Comparison of ENCODE assay signal across 26 cellular contexts in the genomic region with DNA sequence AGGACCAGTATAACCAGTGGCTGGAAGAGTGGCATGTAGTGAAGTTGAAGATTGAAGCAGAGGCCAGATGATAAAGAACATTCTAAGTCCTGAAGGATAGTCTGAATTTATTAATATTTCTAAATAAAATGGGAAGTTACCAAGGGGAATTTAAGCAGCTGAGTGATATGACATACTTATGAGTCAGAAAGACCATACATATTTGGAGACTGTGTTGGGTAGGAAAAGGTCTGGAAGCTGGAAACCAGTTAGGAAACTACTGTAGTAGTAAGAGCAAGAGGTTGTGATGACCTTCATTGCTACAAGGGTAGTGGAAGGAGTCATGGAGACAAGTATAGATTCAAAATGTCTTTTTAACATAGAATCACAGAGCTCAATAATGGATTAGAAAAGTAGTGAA.
DNase-seq lines count a peak whose midpoint lies in the region; ATAC-seq, FAIRE-seq and TF ChIP-seq lines count a peak whose summit lies in the region.
"Had no signal": no experiment of that assay in that cellular context is flagged by ENCODE, and none has a peak within 500 bp of the region (broad histone marks: within the 10 kb centered on the region; RNA-seq: fewer than 3 reads in every experiment).

No MANE protein-coding gene starts in this region.

- peak overlapping the region; percentile 74; the same call in 2 of the 3 replicates for H2BK15ac ChIP-seq in IMR-90 (ENCODE audit: low read depth, low read length)

- H3K9me1 ChIP-seq in IMR-90 (ENCODE audit: insufficient read depth, low read length) = peaks cover 2% of the 10 kb centered on the region; the same call in 1 of the 2 replicates

- TF ChIP-seq RAD21 in IMR-90 (IDR thresholded peaks at IDR 0.05; ENCODE audit: low read length) = no peak

- H3K4me3 ChIP-seq in AG10803 (ENCODE audit: low read length) = no peak overlapping the region
- no peak overlapping the region for H3K4me3 ChIP-seq in IMR-90 (ENCODE audit: insufficient read depth, low read depth, low read length)
- no peak overlapping the region for H3K4me3 ChIP-seq in bronchial epithelial cell (ENCODE audit: low read depth, low read length)
- H3K4me3 ChIP-seq: A549, pancreas, upper lobe of left lung had no signal

- peak overlapping the region; percentile 38; the same call in 1 of the 2 replicates for H2BK120ac ChIP-seq in IMR-90 (ENCODE audit: low read depth, low read length)

- H2BK20ac ChIP-seq in IMR-90 (ENCODE audit: low read depth, low read length) = peak overlapping the region; percentile 44; the same call in 1 of the 2 replicates

- H3K27ac ChIP-seq in IMR-90 (ENCODE audit: insufficient read depth, low read length) = no peak overlapping the region
- H3K27ac ChIP-seq: A549, pancreas, upper lobe of left lung had no signal

- no peaks in the 10 kb centered on the region for H3K27me3 ChIP-seq in IMR-90 (ENCODE audit: control insufficient read depth, insufficient read depth, low read length)
- H3K27me3 ChIP-seq in bronchial epithelial cell (ENCODE audit: control insufficient read depth, insufficient read depth, low read length) = no peaks in the 10 kb centered on the region
- H3K27me3 ChIP-seq: pancreas, upper lobe of left lung had no signal

- peaks cover 3% of the 10 kb centered on the region for H3K36me3 Mint-ChIP-seq in type B pancreatic cell

- H4K8ac ChIP-seq in IMR-90 (ENCODE audit: low read depth in 2 of 2, low read length in 2 of 2) = no peak overlapping the region

- no peaks in the 10 kb centered on the region for H3K79me1 ChIP-seq in IMR-90 (ENCODE audit: low read depth in 1 of 2, low read length in 2 of 2)

- TF ChIP-seq POLR2A in IMR-90 (IDR thresholded peaks at IDR 0.05; ENCODE audit: low read depth, low read length) = no peak

- no peak overlapping the region for H3K27ac Mint-ChIP-seq in type B pancreatic cell
- H3K27ac Mint-ChIP-seq: activated CD4-positive, alpha-beta T cell treated with anti-CD3 and anti-CD28 coated beads for 36 hours; activated naive CD4-positive, alpha-beta T cell treated with anti-CD3 and anti-CD28 coated beads for 36 hours; activated T-cell treated with anti-CD3 and anti-CD28 coated beads, Interleukin-2, amount 50 U/mL, for 72 hours; natural killer cell had no signal

- intact Hi-C loops in IMR-90 (cut with micrococcal nuclease) = no loop called here

- H2BK5ac ChIP-seq in IMR-90 (ENCODE audit: low read depth, low read length, poor library complexity, severe bottlenecking) = no peak overlapping the region

- no peak overlapping the region for H3K4me3 Mint-ChIP-seq in type B pancreatic cell
- H3K4me3 Mint-ChIP-seq: activated CD4-positive, alpha-beta T cell treated with anti-CD3 and anti-CD28 coated beads for 36 hours; activated naive CD4-positive, alpha-beta T cell treated with anti-CD3 and anti-CD28 coated beads for 36 hours; activated T-cell treated with anti-CD3 and anti-CD28 coated beads, Interleukin-2, amount 50 U/mL, for 72 hours; central memory CD8-positive, alpha-beta T cell; natural killer cell had no signal

- no peak overlapping the region for H2AK9ac ChIP-seq in IMR-90 (replicated peaks; ENCODE audit: low read depth, low read length, poor library complexity)

- H3K14ac ChIP-seq in IMR-90 (replicated peaks; ENCODE audit: low read depth, low read length) = peak overlapping the region; percentile 64

- peak; percentile 38 for DNase-seq in AG10803 (ENCODE audit: low read depth)
- DNase-seq in IMR-90 = peak; percentile 86
- peak; percentile 75 for DNase-seq in bronchial epithelial cell (ENCODE audit: low read depth)
- DNase-seq in hepatic stellate cell (ENCODE audit: low spot score) = peak; percentile 44
- DNase-seq in type B pancreatic cell (ENCODE audit: extremely low spot score, unreplicated experiment) = no peak
- no peak for DNase-seq in T-helper 1 cell
- DNase-seq in germinal center (ENCODE audit: low spot score) = no peak
- no peak for DNase-seq in stimulated activated CD4-positive, alpha-beta T cell treated with anti-CD3 and anti-CD28 coated beads, Interleukin-1b, Interleukin-23, amount 100 ng/mL, for 48 hours
- DNase-seq: activated CD4-positive, alpha-beta T cell treated with anti-CD3 and anti-CD28 coated beads for 36 hours; activated naive CD4-positive, alpha-beta T cell treated with anti-CD3 and anti-CD28 coated beads for 36 hours; activated T-cell treated with anti-CD3 and anti-CD28 coated beads, Interleukin-2, amount 50 U/mL, for 72 hours; anterior cingulate cortex; C1 segment of cervical spinal cord; Calu3; H7; KG1; MV-4-11; natural killer cell; NCI-H1694 treated with DMSO at 0.1 percent for 48 hours; NCI-H748 treated with DMSO at 0.1 percent for 48 hours; pancreas; right cardiac atrium; upper lobe of left lung had no signal

- no peak overlapping the region for H3K4me2 ChIP-seq in IMR-90 (ENCODE audit: low read depth, low read length)
- H3K4me2 ChIP-seq: A549 had no signal

- H4K91ac ChIP-seq in IMR-90 (ENCODE audit: insufficient read depth, low read depth, low read length) = no peak overlapping the region

- BruUV-seq in IMR-90 (replicated peaks; lab: Mats Ljungman, UMichigan) = no TSS peak

- H3K9me3 ChIP-seq in IMR-90 (ENCODE audit: control insufficient read depth, insufficient read depth, low read length) = peaks cover 3% of the 10 kb centered on the region; the same call in 1 of the 2 replicates
- H3K9me3 ChIP-seq: A549, pancreas had no signal

- ATAC-seq in IMR-90 (ENCODE audit: low read depth) = peak; percentile 64
- ATAC-seq: A549; activated CD4-positive, alpha-beta T cell treated with anti-CD3 and anti-CD28 coated beads for 36 hours; activated T-cell treated with anti-CD3 and anti-CD28 coated beads, Interleukin-2, amount 50 U/mL, for 72 hours; left lobe of liver; natural killer cell; pancreas; right cardiac atrium had no signal

- H3K56ac ChIP-seq in IMR-90 (ENCODE audit: extremely low read depth, insufficient read depth, low read length) = no peak overlapping the region

- no peaks in the 10 kb centered on the region for H3K27me3 Mint-ChIP-seq in type B pancreatic cell
- H3K27me3 Mint-ChIP-seq: activated CD4-positive, alpha-beta T cell treated with anti-CD3 and anti-CD28 coated beads for 36 hours; central memory CD8-positive, alpha-beta T cell had no signal

- H3K9me3 Mint-ChIP-seq in type B pancreatic cell = peaks cover 26% of the 10 kb centered on the region

- no peak for TF ChIP-seq CTCF in AG10803 (conservative IDR thresholded peaks at IDR 0.05; ENCODE audit: low read length)
- TF ChIP-seq CTCF in IMR-90 (conservative IDR thresholded peaks at IDR 0.05; ENCODE audit: low read depth, low read length) = no peak
- TF ChIP-seq CTCF in bronchial epithelial cell (IDR thresholded peaks at IDR 0.05; ENCODE audit: insufficient read depth, low read length, severe bottlenecking) = no peak
- TF ChIP-seq CTCF in type B pancreatic cell (conservative IDR thresholded peaks at IDR 0.05) = no peak

- in situ Hi-C loops in IMR-90 (cut with MboI; ENCODE audit: low sequenced_read_pairs) = no loop called here

- H3K36me3 ChIP-seq in IMR-90 (ENCODE audit: control insufficient read depth, insufficient read depth, low read length) (no peaks in the 10 kb centered on the region), bronchial epithelial cell (ENCODE audit: control insufficient read depth, insufficient read depth, low read length) (no peaks in the 10 kb centered on the region)
- H3K36me3 ChIP-seq: pancreas, upper lobe of left lung had no signal

- peak overlapping the region; percentile 64; the same call in 1 of the 2 replicates for H2AK5ac ChIP-seq in IMR-90 (ENCODE audit: low read depth, low read length)

- no peak overlapping the region for H2AFZ ChIP-seq in IMR-90 (replicated peaks; ENCODE audit: low read length, poor library complexity)

- H3K4me1 ChIP-seq in IMR-90 (ENCODE audit: control insufficient read depth, insufficient read depth, low read length) = peaks cover 4% of the 10 kb centered on the region; the same call in 1 of the 2 replicates
- H3K4me1 ChIP-seq: A549, pancreas, upper lobe of left lung had no signal

- CTCF ChIA-PET in IMR-90 (lab: Yijun Ruan, JAX) = interaction anchor here (1.2 kb wide), 1 partner anchor 10 kb away, joined by 3 read pairs; no protein-coding TSS in a partner anchor

- H3K9ac ChIP-seq in IMR-90 (ENCODE audit: low read depth, low read length) = no peak overlapping the region

- H4K20me1 ChIP-seq in IMR-90 (ENCODE audit: insufficient read depth, low read length) = no peaks in the 10 kb centered on the region

- peaks cover 14% of the 10 kb centered on the region for H3K4me1 Mint-ChIP-seq in type B pancreatic cell (ENCODE audit: unreplicated experiment)
- H3K4me1 Mint-ChIP-seq: activated CD4-positive, alpha-beta T cell treated with anti-CD3 and anti-CD28 coated beads for 36 hours; central memory CD8-positive, alpha-beta T cell; natural killer cell had no signal

- no peak overlapping the region for H4K5ac ChIP-seq in IMR-90 (ENCODE audit: low read depth, low read length)

- no peak for FAIRE-seq in bronchial epithelial cell (lab: Jason Lieb, UNC)
- FAIRE-seq: A549, pancreas had no signal

- POLR2A ChIA-PET in IMR-90 (lab: Charles Lee; ENCODE audit: unreplicated experiment) = no interaction called here

- peak overlapping the region; percentile 73; the same call in 1 of the 2 replicates for H3K23ac ChIP-seq in IMR-90 (ENCODE audit: low read depth, low read length)

- dilution Hi-C loops in IMR-90 (cut with HindIII; ENCODE audit: low sequenced_read_pairs, unreplicated experiment) = no loop called here

- H3K18ac ChIP-seq in IMR-90 (ENCODE audit: low read depth, low read length) = no peak overlapping the region; the same call in 1 of the 2 replicates

- 0 out of 2 replicates have a peak overlapping the region, but pooled peaks have one; percentile 31 for H3K4ac ChIP-seq in IMR-90 (ENCODE audit: low read depth, low read length)

TF ChIP-seq in IMR-90, 13 proteins besides CTCF, POLR2A, EP300 and RAD21:
- TF ChIP-seq, protein P1, sequence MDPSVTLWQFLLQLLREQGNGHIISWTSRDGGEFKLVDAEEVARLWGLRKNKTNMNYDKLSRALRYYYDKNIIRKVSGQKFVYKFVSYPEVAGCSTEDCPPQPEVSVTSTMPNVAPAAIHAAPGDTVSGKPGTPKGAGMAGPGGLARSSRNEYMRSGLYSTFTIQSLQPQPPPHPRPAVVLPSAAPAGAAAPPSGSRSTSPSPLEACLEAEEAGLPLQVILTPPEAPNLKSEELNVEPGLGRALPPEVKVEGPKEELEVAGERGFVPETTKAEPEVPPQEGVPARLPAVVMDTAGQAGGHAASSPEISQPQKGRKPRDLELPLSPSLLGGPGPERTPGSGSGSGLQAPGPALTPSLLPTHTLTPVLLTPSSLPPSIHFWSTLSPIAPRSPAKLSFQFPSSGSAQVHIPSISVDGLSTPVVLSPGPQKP (IDR thresholded peaks at IDR 0.05; ENCODE audit: borderline replicate concordance, low read depth, low read length) = no peak
- peak; percentile 7; the same call in 1 of the 2 replicates for TF ChIP-seq CEBPB (IDR thresholded peaks at IDR 0.05; ENCODE audit: low read depth, low read length)
- TF ChIP-seq FOS (IDR thresholded peaks at IDR 0.05; ENCODE audit: low read depth, low read length) = peak; percentile 36; the same call in 1 of the 2 replicates
TF ChIP-seq in IMR-90: peak in this region for 2.

Comparison
In these comparisons a context has a peak if more than half of its experiments do, and no peak if none do; other contexts are left out.
1. DNase-seq: peak in AG10803 (single experiment), IMR-90 (single experiment), bronchial epithelial cell (single experiment) and hepatic stellate cell (single experiment); none in type B pancreatic cell (single experiment), T-helper 1 cell (0 of 5), germinal center (single experiment) and stimulated activated CD4-positive, alpha-beta T cell treated with anti-CD3 and anti-CD28 coated beads, Interleukin-1b, Interleukin-23, amount 100 ng/mL, for 48 hours (single experiment).